In the genomic region with DNA sequence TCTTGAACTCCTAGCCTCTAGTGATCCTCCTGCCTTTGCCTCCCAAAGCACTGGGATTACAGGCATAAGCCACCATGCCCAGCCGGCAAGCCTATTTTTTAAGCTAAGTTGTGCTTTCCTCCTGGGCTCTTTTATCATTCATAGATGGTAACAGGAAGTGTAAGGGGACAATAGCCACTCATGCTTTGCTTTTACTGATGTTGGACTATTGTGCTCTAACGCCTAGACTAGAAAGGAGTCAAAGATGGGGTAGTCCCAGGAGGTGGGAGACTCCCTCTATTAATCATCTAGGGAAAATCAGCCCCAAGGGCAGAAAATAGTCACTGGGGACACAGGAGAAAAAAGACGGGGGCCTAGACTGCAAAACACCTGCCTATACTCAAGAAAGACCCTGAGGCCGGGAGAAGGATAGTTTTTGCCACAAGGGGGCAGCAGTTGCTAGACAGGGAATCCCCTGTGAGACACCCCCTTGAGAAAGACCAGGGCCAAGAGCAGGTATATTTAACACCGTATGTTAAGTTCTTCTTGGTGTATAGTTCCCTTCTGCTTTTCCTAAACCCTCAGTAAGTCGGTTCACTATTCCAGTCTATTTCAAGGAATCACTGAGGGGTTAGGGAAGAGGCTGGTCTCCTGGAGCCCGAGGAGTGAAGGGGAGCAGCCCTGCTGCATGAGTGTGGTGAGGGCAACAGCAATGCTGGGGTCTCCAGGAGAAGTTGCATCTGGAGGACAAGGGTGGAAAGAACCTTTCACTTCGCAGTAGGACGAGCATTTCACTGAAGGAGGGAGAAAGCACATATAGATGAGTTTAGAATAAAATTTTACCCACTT, we compare ENCODE assay signal across 8 cellular contexts. TPM values are rescaled to one million over a fixed set of nuclear protein-coding genes. Genes with fewer than 3 reads are reported as not detected.
DNase-seq lines count a peak whose midpoint lies in the region; ATAC-seq and TF ChIP-seq lines count a peak whose summit lies in the region.

No MANE protein-coding gene starts in this region.

- H3K18ac ChIP-seq in H9 (ENCODE audit: insufficient read length, low read depth, low read length), result no peak overlapping the region

- TF ChIP-seq EP300 in gastroesophageal sphincter (IDR thresholded peaks at IDR 0.05), result no peak

- no peaks in the 10 kb centered on the region for H3F3A ChIP-seq in PC-3 (ENCODE audit: low read length, unreplicated experiment)

- no peak overlapping the region for H2BK5ac ChIP-seq in H9 (ENCODE audit: insufficient read length, low read length)

- no peaks in the 10 kb centered on the region for H3K9me3 ChIP-seq in H9 (ENCODE audit: control insufficient read depth, low read depth, low read length)
- H3K9me3 ChIP-seq in PC-3 (ENCODE audit: low read length), result no peaks in the 10 kb centered on the region
- no peaks in the 10 kb centered on the region for H3K9me3 ChIP-seq in gastroesophageal sphincter

- H4K5ac ChIP-seq in H9 (ENCODE audit: insufficient read length, low read depth, low read length), result no peak overlapping the region

- ATAC-seq in PC-3 (peak; percentile 62), gastroesophageal sphincter (peak; percentile 62), HG02970 (IDR thresholded peaks at IDR 0.05; ENCODE audit: low FRiP score, unreplicated experiment) (no peak), GM19467 (IDR thresholded peaks at IDR 0.05; ENCODE audit: unreplicated experiment) (no peak)

- peak; percentile 86 for TF ChIP-seq CTCF in Calu3 (IDR thresholded peaks at IDR 0.05; ENCODE audit: unreplicated experiment)
- peak; percentile 91 for TF ChIP-seq CTCF in H9 (conservative IDR thresholded peaks at IDR 0.05)
- TF ChIP-seq CTCF in PC-3 (conservative IDR thresholded peaks at IDR 0.05; ENCODE audit: low read depth, low read length), result peak; percentile 77
- TF ChIP-seq CTCF in gastroesophageal sphincter (IDR thresholded peaks at IDR 0.05), result peak; percentile 27 to 65 (median 37)
- TF ChIP-seq CTCF in retinal pigment epithelial cell (conservative IDR thresholded peaks at IDR 0.05; ENCODE audit: low read depth, low read length), result peak; percentile 81

- TF ChIP-seq POLR2A in gastroesophageal sphincter (IDR thresholded peaks at IDR 0.05), result no peak

- no peak overlapping the region for H2AFZ ChIP-seq in H9 (ENCODE audit: low read length)
- H2AFZ ChIP-seq in PC-3 (ENCODE audit: low read length), result no peak overlapping the region

- peak; percentile 74 for DNase-seq in Calu3
- peak; percentile 82 for DNase-seq in H9
- peak; percentile 64 for DNase-seq in PC-3
- DNase-seq in activated T-cell treated with anti-CD3 and anti-CD28 coated beads for 24 hours (ENCODE audit: low read depth), result peak; percentile 61
- no peak for DNase-seq in retinal pigment epithelial cell (ENCODE audit: low read depth)

- no peaks in the 10 kb centered on the region for H3K9me3 Mint-ChIP-seq in Calu3 (ENCODE audit: low read depth, unreplicated experiment)
- no peaks in the 10 kb centered on the region; a peak in 1 of 5 replicates for H3K9me3 Mint-ChIP-seq in H9

- H4K20me1 ChIP-seq in H9 (ENCODE audit: control insufficient read depth, insufficient read depth, insufficient read length) (no peaks in the 10 kb centered on the region), PC-3 (ENCODE audit: low read length) (no peaks in the 10 kb centered on the region)

- H3K23ac ChIP-seq in H9 (ENCODE audit: insufficient read length, low read depth, low read length), result no peak overlapping the region

- H3K27ac Mint-ChIP-seq in Calu3 (ENCODE audit: unreplicated experiment), result no peak overlapping the region
- H3K27ac Mint-ChIP-seq in H9, result peak overlapping the region in 1 of 3 experiments; percentile 42; a peak in 1 of 7 replicates

- no peaks in the 10 kb centered on the region for H3K23me2 ChIP-seq in H9 (ENCODE audit: insufficient read length, low read depth, low read length, poor library complexity, severe bottlenecking)

- CTCF ChIA-PET in Calu3 (lab: Charles Lee) (no interaction called here), PC-3 (lab: Charles Lee) (interaction anchor here (0.6 kb wide), 1 partner anchor 93 kb away, joined by 3 read pairs; no protein-coding TSS in a partner anchor)

- H3K4me3 Mint-ChIP-seq in Calu3 (ENCODE audit: low read depth, unreplicated experiment) (no peak overlapping the region), H9 (no peak overlapping the region)

- no peak overlapping the region for H2BK12ac ChIP-seq in H9 (ENCODE audit: insufficient read length, low read depth, low read length)

- no CpG with 5 or more reads among the region's 9 CpGs for WGBS in H9 (ENCODE audit: extremely low coverage, insufficient read length, low lambda C conversion rate)
- WGBS in gastroesophageal sphincter (ENCODE audit: low coverage in 1 of 2), 2 donors, result 36 to 50% methylated on average over 6 to 8 of the region's 9 CpGs

- H3K4me2 ChIP-seq in H9 (ENCODE audit: insufficient read depth, insufficient read length, low read length), result no peak overlapping the region
- H3K4me2 ChIP-seq in PC-3 (ENCODE audit: low read length), result no peak overlapping the region

- peaks cover 15% of the 10 kb centered on the region for H3K4me1 Mint-ChIP-seq in Calu3 (ENCODE audit: low read depth, unreplicated experiment)
- peaks cover 6 to 12% of the 10 kb centered on the region in 2 experiments for H3K4me1 Mint-ChIP-seq in H9

- H3K4ac ChIP-seq in H9 (ENCODE audit: low read depth, low read length), result no peak overlapping the region

- H4K8ac ChIP-seq in H9 (replicated peaks; ENCODE audit: insufficient read length, low read depth, low read length), result no peak overlapping the region

- no peak overlapping the region for H3K56ac ChIP-seq in H9 (ENCODE audit: insufficient read length, low read depth, low read length)

- peaks cover 2% of the 10 kb centered on the region; the same call in 1 of the 2 replicates for H3K4me1 ChIP-seq in H9 (ENCODE audit: insufficient read depth, low read length)
- peaks cover 7% of the 10 kb centered on the region; the same call in 1 of the 2 replicates for H3K4me1 ChIP-seq in PC-3 (ENCODE audit: insufficient read depth, low read length)
- H3K4me1 ChIP-seq in gastroesophageal sphincter, result no peaks in the 10 kb centered on the region

- H2BK15ac ChIP-seq in H9 (ENCODE audit: low read depth, low read length), result no peak overlapping the region

- no peaks in the 10 kb centered on the region for H3K9me2 ChIP-seq in PC-3 (replicated peaks; ENCODE audit: low read length)

- H3K14ac ChIP-seq in H9 (ENCODE audit: insufficient read depth, low read length), result no peak overlapping the region

- no peaks in the 10 kb centered on the region for H3K79me1 ChIP-seq in H9 (ENCODE audit: insufficient read depth, low read depth, low read length, poor library complexity, severe bottlenecking)

- H3K36me3 Mint-ChIP-seq in Calu3 (ENCODE audit: insufficient read depth, unreplicated experiment) (no peaks in the 10 kb centered on the region), H9 (ENCODE audit: insufficient read depth in 1 of 3, low read depth in 3 of 3) (no peaks in the 10 kb centered on the region)

- H4K91ac ChIP-seq in H9 (ENCODE audit: insufficient read length, low read depth, low read length), result no peak overlapping the region

- no peak overlapping the region for H2BK120ac ChIP-seq in H9 (ENCODE audit: low read depth, low read length, poor library complexity, severe bottlenecking)

- intact Hi-C loops in Calu3 (cut with micrococcal nuclease; ENCODE audit: unreplicated experiment) (no loop called here), PC-3 (cut with micrococcal nuclease) (no loop called here)

- H3K4me3 ChIP-seq in PC-3 (ENCODE audit: low read length) (no peak overlapping the region), gastroesophageal sphincter (no peak overlapping the region), retinal pigment epithelial cell (ENCODE audit: low read length) (no peak overlapping the region)

- H3K79me2 ChIP-seq in H9 (ENCODE audit: insufficient read depth, low read length), result no peaks in the 10 kb centered on the region
- no peaks in the 10 kb centered on the region for H3K79me2 ChIP-seq in PC-3 (ENCODE audit: low read length)

- POLR2A ChIA-PET in PC-3 (lab: Charles Lee; ENCODE audit: unreplicated experiment), result no interaction called here

- BruUV-seq in Calu3 (replicated peaks; lab: Mats Ljungman, UMichigan) (no TSS peak), PC-3 (replicated peaks; lab: Mats Ljungman, UMichigan) (no TSS peak)

- no peak overlapping the region for H2AK5ac ChIP-seq in H9 (ENCODE audit: insufficient read length, low read length)

- no peak overlapping the region for H3K9ac ChIP-seq in H9 (ENCODE audit: extremely low read depth, insufficient read length, low read length)
- H3K9ac ChIP-seq in PC-3 (ENCODE audit: low read length), result no peak overlapping the region

- H3K27me3 Mint-ChIP-seq in Calu3 (ENCODE audit: unreplicated experiment) (peaks cover 73% of the 10 kb centered on the region), H9 (ENCODE audit: low read depth) (peaks cover 19% of the 10 kb centered on the region)

- no peak overlapping the region for H3K27ac ChIP-seq in H9 (ENCODE audit: insufficient read length, low read depth, low read length)
- H3K27ac ChIP-seq in PC-3 (ENCODE audit: low read length), result no peak overlapping the region
- no peak overlapping the region for H3K27ac ChIP-seq in gastroesophageal sphincter

- no peak overlapping the region for H2BK20ac ChIP-seq in H9 (ENCODE audit: low read depth, low read length, poor library complexity, severe bottlenecking)

- no peaks in the 10 kb centered on the region for H3K36me3 ChIP-seq in PC-3 (ENCODE audit: low read depth, low read length)
- H3K36me3 ChIP-seq in gastroesophageal sphincter, result no peaks in the 10 kb centered on the region

- no peak overlapping the region for H3T11ph ChIP-seq in H9 (ENCODE audit: low read length)

- H3K27me3 ChIP-seq in H9 (ENCODE audit: insufficient read depth, low read length) (no peaks in the 10 kb centered on the region), PC-3 (ENCODE audit: low read length) (peaks cover 18% of the 10 kb centered on the region), gastroesophageal sphincter (peaks cover 17% of the 10 kb centered on the region)

RNA-seq across cellular contexts. Expression of a gene that starts 2.1 kb away (rescaled TPM):
- total RNA-seq in Calu3 (2022) (not detected in 2 replicates), H9 (2021) (not detected in 2 replicates), PC-3 (2014; rRNA removed) (not detected in 2 replicates), gastroesophageal sphincter (1 to 10 TPM in 1 of 4 donors, not detected in 3; 1.8 TPM)

RNA-seq across cellular contexts. Expression of a gene that starts 43.0 kb away (rescaled TPM):
- not detected in 2 replicates for total RNA-seq in Calu3 (2022)
- 0.59 and 0.83 TPM in 2 replicates for total RNA-seq in H9 (2021)
- not detected in 2 replicates for total RNA-seq in PC-3 (2014; rRNA removed)
- 1 to 10 TPM in 2 of 4 donors, not detected in 2; 2.4 to 3.2 TPM for total RNA-seq in gastroesophageal sphincter

RNA-seq across cellular contexts. Expression of a gene that starts 48.1 kb away (rescaled TPM):
- total RNA-seq in Calu3 (2022) (368 and 374 TPM in 2 replicates), H9 (2021) (197 and 204 TPM in 2 replicates), PC-3 (2014; rRNA removed) (210 and 213 TPM in 2 replicates), gastroesophageal sphincter (100 to 1,000 TPM; 275 to 314 (median 287) TPM)

Comparison
In these comparisons a context has a peak if more than half of its experiments do, and no peak if none do; other contexts are left out.
1. CTCF ChIP-seq: peak in every context shown above with its lines; median percentile 91 in H9; 86 in Calu3; 81 in retinal pigment epithelial cell; 77 in PC-3; 37 in gastroesophageal sphincter.
2. ATAC-seq: peak in PC-3 (single experiment) and gastroesophageal sphincter (single experiment); none in HG02970 (single experiment) and GM19467 (single experiment).